In the genomic region with DNA sequence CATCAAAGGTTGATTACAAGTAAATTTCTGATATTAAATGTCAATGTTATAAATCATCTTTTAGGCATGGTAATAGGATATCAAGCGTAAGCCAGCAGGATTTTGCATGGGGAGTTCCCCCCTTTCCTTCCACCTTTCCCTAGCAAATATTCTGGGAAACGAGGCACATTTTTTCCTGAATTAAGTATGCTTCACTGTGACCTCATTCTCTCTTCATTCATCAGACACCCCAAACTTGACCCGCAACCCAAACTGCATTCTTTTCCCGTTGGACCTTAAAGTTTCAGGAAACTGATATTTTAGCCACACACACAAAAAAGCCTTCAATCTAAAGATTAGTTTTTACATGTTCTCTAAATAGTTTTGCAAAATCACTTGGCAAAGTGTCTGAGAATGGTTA, we compare ENCODE assay signal across 16 cellular contexts.
DNase-seq lines count a peak whose midpoint lies in the region; ATAC-seq, FAIRE-seq and TF ChIP-seq lines count a peak whose summit lies in the region.
"Had no signal": no experiment of that assay in that cellular context is flagged by ENCODE, and none has a peak within 500 bp of the region (broad histone marks: within the 10 kb centered on the region; RNA-seq: fewer than 3 reads in every experiment).

No MANE protein-coding gene starts in this region.

- no peaks in the 10 kb centered on the region for H3K36me3 ChIP-seq in bronchial epithelial cell (ENCODE audit: control insufficient read depth, insufficient read depth, low read length)
- H3K36me3 ChIP-seq in testis (ENCODE audit: low read depth, missing control alignments): no peaks in the 10 kb centered on the region
- no peaks in the 10 kb centered on the region for H3K36me3 ChIP-seq in lower lobe of right lung
- H3K36me3 ChIP-seq: BLaER1 treated with 17β-estradiol and CSF1 and Interleukin-3, amounts not matched to agents 10 nM and 100 nM had no signal

- TF ChIP-seq POLR2A in testis (IDR thresholded peaks at IDR 0.05): no peak

- peaks cover 7% of the 10 kb centered on the region for H3K36me3 Mint-ChIP-seq in mesothelial cell of epicardium
- H3K36me3 Mint-ChIP-seq: CD8-positive, alpha-beta T cell had no signal

- H3K4me3 ChIP-seq in bronchial epithelial cell (ENCODE audit: low read depth, low read length) (no peak overlapping the region), testis (no peak overlapping the region), lower lobe of right lung (no peak overlapping the region)
- H3K4me3 ChIP-seq: BLaER1 treated with 17β-estradiol and CSF1 and Interleukin-3, amounts not matched to agents 10 nM and 100 nM; GM12878 had no signal

- H3K4me3 Mint-ChIP-seq in mesothelial cell of epicardium: no peak overlapping the region
- H3K4me3 Mint-ChIP-seq: B cell; CD8-positive, alpha-beta T cell had no signal

- no peak for FAIRE-seq in bronchial epithelial cell (lab: Jason Lieb, UNC)
- FAIRE-seq: GM12878, HepG2 had no signal

- ATAC-seq in lower lobe of right lung: no peak
- ATAC-seq: CD8-positive, alpha-beta T cell; GM12878; HepG2 had no signal

- 67 to 68% methylated on average over 4 of the region's 4 CpGs for WGBS in testis, 2 donors

- peak; percentile 29 for DNase-seq in HS-27A (ENCODE audit: low read depth)
- peak; percentile 12 for DNase-seq in bronchial epithelial cell (ENCODE audit: low read depth)
- DNase-seq in mesothelial cell of epicardium (ENCODE audit: low spot score in 2 of 2, unreplicated experiment in 2 of 2): no peak
- DNase-seq in NCI-H2107 treated with DMSO at 0.1 percent for 48 hours (lab: John Stamatoyannopoulos, UW; ENCODE audit: unreplicated experiment): no peak
- no peak for DNase-seq in testis
- DNase-seq in lower lobe of right lung: no peak
- no peak for DNase-seq in NK-92 (lab: John Stamatoyannopoulos, UW; ENCODE audit: unreplicated experiment)
- DNase-seq: Calu3; CD8-positive, alpha-beta T cell; DMS79 treated with DMSO at 0.1 percent for 48 hours; GOT3; H7 had no signal

- no peak overlapping the region for H3K27ac ChIP-seq in testis
- H3K27ac ChIP-seq in lower lobe of right lung: no peak overlapping the region
- H3K27ac ChIP-seq: BLaER1 treated with 17β-estradiol and CSF1 and Interleukin-3, amounts not matched to agents 10 nM and 100 nM had no signal

- H3K27me3 ChIP-seq in bronchial epithelial cell (ENCODE audit: control insufficient read depth, insufficient read depth, low read length) (no peaks in the 10 kb centered on the region), testis (no peaks in the 10 kb centered on the region), lower lobe of right lung (ENCODE audit: low read depth) (no peaks in the 10 kb centered on the region)
- H3K27me3 ChIP-seq: BLaER1 treated with 17β-estradiol and CSF1 and Interleukin-3, amounts not matched to agents 10 nM and 100 nM had no signal

- H3K4me1 ChIP-seq in testis: no peaks in the 10 kb centered on the region
- no peaks in the 10 kb centered on the region for H3K4me1 ChIP-seq in lower lobe of right lung
- H3K4me1 ChIP-seq: BLaER1 treated with 17β-estradiol and CSF1 and Interleukin-3, amounts not matched to agents 10 nM and 100 nM had no signal

- peaks cover 7% of the 10 kb centered on the region for H3K4me1 Mint-ChIP-seq in mesothelial cell of epicardium
- H3K4me1 Mint-ChIP-seq: B cell had no signal

- intact Hi-C loops in testis (cut with DNase I; ENCODE audit: low total_unique reads): no loop called here
- intact Hi-C loops in lower lobe of right lung (cut with DNase I): no loop called here

- peak overlapping the region; percentile 0 for H3K27ac Mint-ChIP-seq in mesothelial cell of epicardium
- H3K27ac Mint-ChIP-seq: B cell; CD8-positive, alpha-beta T cell had no signal

- TF ChIP-seq CTCF in bronchial epithelial cell (IDR thresholded peaks at IDR 0.05; ENCODE audit: insufficient read depth, low read length, severe bottlenecking) (no peak), mesothelial cell of epicardium (IDR thresholded peaks at IDR 0.05; ENCODE audit: unreplicated experiment) (no peak), testis (IDR thresholded peaks at IDR 0.05) (no peak), lower lobe of right lung (IDR thresholded peaks at IDR 0.05) (no peak)

- peaks cover 24% of the 10 kb centered on the region for H3K9me3 Mint-ChIP-seq in mesothelial cell of epicardium

- H3K27me3 Mint-ChIP-seq in mesothelial cell of epicardium (ENCODE audit: low read depth): no peaks in the 10 kb centered on the region
- H3K27me3 Mint-ChIP-seq: B cell had no signal

- H3K9me3 ChIP-seq in testis (no peaks in the 10 kb centered on the region), lower lobe of right lung (no peaks in the 10 kb centered on the region)

Comparison
In these comparisons a context has a peak if more than half of its experiments do, and no peak if none do; other contexts are left out.
1. DNase-seq: peak in HS-27A (single experiment) and bronchial epithelial cell (single experiment); none in mesothelial cell of epicardium (0 of 2), NCI-H2107 treated with DMSO at 0.1 percent for 48 hours (single experiment), testis (single experiment), lower lobe of right lung (single experiment) and NK-92 (single experiment).